In genomic region chr1:89821322-89822108, GRCh38 we compare ENCODE assay signal across 8 cellular contexts. TPM values are rescaled to one million over a fixed set of nuclear protein-coding genes. Genes with fewer than 3 reads are reported as not detected.
DNase-seq lines count a peak whose midpoint lies in the region; ATAC-seq and TF ChIP-seq lines count a peak whose summit lies in the region.

No MANE protein-coding gene starts in this region.

- H3K4me3 ChIP-seq in choroid plexus epithelial cell (ENCODE audit: low read depth, low read length) (peak overlapping the region; percentile 80), lower lobe of right lung (peak overlapping the region; percentile 92)

- peak overlapping the region; percentile 77 for H3K27ac ChIP-seq in 22Rv1
- H3K27ac ChIP-seq in lower lobe of right lung, result peak overlapping the region; percentile 91

- H3K36me3 ChIP-seq in lower lobe of right lung, result no peaks in the 10 kb centered on the region

- ATAC-seq in GM18499 (IDR thresholded peaks at IDR 0.05; ENCODE audit: insufficient read depth, unreplicated experiment) (peak; percentile 22), HG02870 (IDR thresholded peaks at IDR 0.05; ENCODE audit: unreplicated experiment) (peak; percentile 50), lower lobe of right lung (peak; percentile 75 to 79)
- ATAC-seq in activated CD4-positive, CD25-positive, alpha-beta regulatory T cell treated with anti-CD3 and anti-CD28 coated beads, Interleukin-2, amount 50 U/mL, for 24 hours, result peak; percentile 49 to 65

- intact Hi-C loops in lower lobe of right lung (cut with DNase I), result no loop called here

- H3K4me1 ChIP-seq in lower lobe of right lung, result peaks cover 27% of the 10 kb centered on the region

- H3K27me3 ChIP-seq in lower lobe of right lung (ENCODE audit: low read depth), result no peaks in the 10 kb centered on the region

- TF ChIP-seq CTCF in 22Rv1 (IDR thresholded peaks at IDR 0.05) (no peak), choroid plexus epithelial cell (conservative IDR thresholded peaks at IDR 0.05; ENCODE audit: low read depth, low read length) (no peak), lower lobe of right lung (IDR thresholded peaks at IDR 0.05) (no peak)

- H3K9me3 ChIP-seq in lower lobe of right lung, result no peaks in the 10 kb centered on the region

- peak; percentile 72 for DNase-seq in NCI-H2029 treated with DMSO at 0.1 percent for 48 hours (lab: John Stamatoyannopoulos, UW)
- DNase-seq in choroid plexus epithelial cell (ENCODE audit: low read depth), result peak; percentile 32
- peak; percentile 78 for DNase-seq in lower lobe of right lung
- DNase-seq in stimulated activated CD8-positive, alpha-beta memory T cell treated with anti-CD3 and anti-CD28 coated beads, Interleukin-12 subunit alpha, Interleukin-12 subunit beta, amount 100 ng/mL, for 24 hours (ENCODE audit: extremely low read depth), result peak; percentile 20

RNA-seq across cellular contexts. Expression of gene LRRC8D, which starts 0.7 kb away (rescaled TPM):
- total RNA-seq in lower lobe of right lung, result 22.2 TPM

Comparison
In these comparisons a context has a peak if more than half of its experiments do, and no peak if none do; other contexts are left out.
1. Peak in every context shown above with its lines: DNase-seq, ATAC-seq, H3K4me3 ChIP-seq and H3K27ac ChIP-seq.
2. ATAC-seq: peak in every context shown above with its lines; median percentile 77 in lower lobe of right lung; 57 in activated CD4-positive, CD25-positive, alpha-beta regulatory T cell treated with anti-CD3 and anti-CD28 coated beads, Interleukin-2, amount 50 U/mL, for 24 hours; 50 in HG02870; 22 in GM18499.
3. DNase-seq: peak in every context shown above with its lines; median percentile 78 in lower lobe of right lung; 72 in NCI-H2029 treated with DMSO at 0.1 percent for 48 hours; 32 in choroid plexus epithelial cell; 20 in stimulated activated CD8-positive, alpha-beta memory T cell treated with anti-CD3 and anti-CD28 coated beads, Interleukin-12 subunit alpha, Interleukin-12 subunit beta, amount 100 ng/mL, for 24 hours.